In the genomic region with DNA sequence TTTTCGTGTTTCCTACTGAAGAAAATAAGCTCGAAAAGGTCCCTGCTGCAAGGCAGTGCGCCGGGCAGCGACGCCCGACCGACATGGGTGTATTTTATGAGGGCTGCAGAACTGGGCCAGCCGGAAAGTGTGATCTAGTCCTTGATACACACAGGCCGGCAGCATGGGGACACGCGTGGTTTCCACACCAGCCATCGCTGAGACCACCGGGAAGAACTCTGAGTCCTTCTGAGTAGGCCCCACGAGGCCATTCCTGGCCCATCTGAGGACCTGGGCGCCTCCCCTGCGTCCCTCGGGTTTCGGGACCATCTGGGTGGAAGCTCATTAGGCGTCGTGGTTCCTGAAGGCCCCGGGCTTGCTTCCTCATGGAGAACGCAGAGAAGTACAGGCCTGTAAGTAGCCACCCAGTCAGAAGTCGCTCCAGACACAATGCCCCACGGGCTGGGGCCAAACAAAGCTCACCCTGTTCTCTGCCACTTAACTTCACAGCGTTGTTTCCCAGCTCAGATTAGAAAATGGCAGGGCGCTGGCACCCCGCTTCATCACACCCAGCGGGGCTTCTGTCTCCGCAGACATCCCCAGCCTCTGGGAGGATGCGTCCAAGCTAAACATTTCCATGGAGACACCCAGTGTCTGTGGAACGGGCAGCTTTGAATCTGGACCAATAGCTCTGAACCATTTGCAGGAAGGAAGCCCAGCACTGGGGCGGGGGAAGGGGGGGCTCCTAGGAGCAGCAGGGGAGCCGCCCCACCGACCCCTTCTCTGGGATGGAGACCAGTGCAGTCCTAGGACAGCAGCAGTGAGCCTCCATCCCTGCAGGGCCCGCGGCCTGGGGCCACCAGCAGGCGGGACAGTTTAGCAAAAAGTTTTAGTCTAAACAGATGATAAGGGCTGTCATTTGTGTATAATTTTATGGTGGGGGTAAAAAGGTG, we compare ENCODE assay signal across 12 cellular contexts. TPM values are rescaled to one million over a fixed set of nuclear protein-coding genes. Genes with fewer than 3 reads are reported as not detected.
DNase-seq lines count a peak whose midpoint lies in the region; FAIRE-seq and TF ChIP-seq lines count a peak whose summit lies in the region.
"Had no signal": no experiment of that assay in that cellular context is flagged by ENCODE, and none has a peak within 500 bp of the region (broad histone marks: within the 10 kb centered on the region; RNA-seq: fewer than 3 reads in every experiment).

No MANE protein-coding gene starts in this region.

- no peak overlapping the region for H2AK5ac ChIP-seq in H1 (ENCODE audit: low read depth, low read length)

- H3K4me3 ChIP-seq in SU-DHL-6 (ENCODE audit: insufficient read depth, low read length, poor library complexity, severe bottlenecking) (peak overlapping the region; percentile 1), H1 (ENCODE audit: extremely low read depth in 1 of 4, insufficient read depth in 2 of 4, low read depth in 3 of 4, low read length in 4 of 4) (no peak overlapping the region), foreskin fibroblast (ENCODE audit: low read depth in 1 of 2, low read length in 2 of 2) (no peak overlapping the region)

- H3K56ac ChIP-seq in H1 (replicated peaks; ENCODE audit: insufficient read length, low read depth, low read length): no peak overlapping the region

- no peak for TF ChIP-seq RAD21 in H1 (IDR thresholded peaks at IDR 0.05 in 1 of 2, conservative IDR thresholded peaks at IDR 0.05 in 1 of 2; ENCODE audit: low read depth in 2 of 2, low read length in 2 of 2)

- no peak overlapping the region for H2BK15ac ChIP-seq in H1 (ENCODE audit: low read length)

- H3K27ac ChIP-seq in SU-DHL-6 (ENCODE audit: low read depth, low read length) (peak overlapping the region; percentile 59), H1 (ENCODE audit: low read depth, low read length) (no peak overlapping the region)

- no peaks in the 10 kb centered on the region for H4K20me1 ChIP-seq in SU-DHL-6 (ENCODE audit: low read depth, low read length)
- peaks cover 2 to 4% of the 10 kb centered on the region in 2 experiments for H4K20me1 ChIP-seq in H1 (replicated peaks in 1 of 2; ENCODE audit: control insufficient read depth in 1 of 2, insufficient read depth in 2 of 2, low read length in 2 of 2)

- no peak overlapping the region for H3K23ac ChIP-seq in H1 (ENCODE audit: insufficient read length)

- CTCF ChIA-PET in H1 (lab: Charles Lee; ENCODE audit: partially characterized antibody): interaction anchor here (0.6 to 3.2 kb wide), 5 partner anchors 18 to 245 kb away, joined by 3 to 29 read pairs (median 10); no protein-coding TSS in a partner anchor

- H4K8ac ChIP-seq in H1 (ENCODE audit: extremely low read depth, insufficient read depth, low read length): no peak overlapping the region

- 55% methylated on average over 37 of the region's 38 CpGs; no CpG with 5 or more reads in 1 of the 2 experiments for WGBS in H1 (ENCODE audit: extremely low coverage in 1 of 2, insufficient coverage in 1 of 2, insufficient read length in 1 of 2, insufficient replicate concordance in 2 of 2, low coverage in 1 of 2, low lambda C conversion rate in 2 of 2, missing lambda C conversion rate in 1 of 2), 2 experiments

- TF ChIP-seq CTCF in SU-DHL-6 (IDR thresholded peaks at IDR 0.05; ENCODE audit: insufficient read depth, low read length, poor library complexity, severe bottlenecking) (no peak), H1 (IDR thresholded peaks at IDR 0.05; ENCODE audit: control extremely low read depth in 1 of 3, insufficient read depth in 1 of 3, low read depth in 1 of 3, low read length in 3 of 3) (no peak), foreskin fibroblast (IDR thresholded peaks at IDR 0.05; ENCODE audit: low read depth, low read length) (no peak)

- H3K79me1 ChIP-seq in H1 (ENCODE audit: low read depth, low read length): no peaks in the 10 kb centered on the region

- no peaks in the 10 kb centered on the region for H3K9me2 ChIP-seq in SU-DHL-6 (replicated peaks; ENCODE audit: insufficient read depth, low read length)

- H2BK5ac ChIP-seq in H1 (ENCODE audit: low read depth, low read length): no peak overlapping the region

- no peak overlapping the region for H3K4ac ChIP-seq in H1 (replicated peaks; ENCODE audit: insufficient read length, low read depth, low read length)

- no peak overlapping the region for H2BK120ac ChIP-seq in H1 (replicated peaks; ENCODE audit: low read depth, low read length)

- H3F3A ChIP-seq in SU-DHL-6 (ENCODE audit: insufficient read depth): peaks cover 13% of the 10 kb centered on the region; the same call in 1 of the 2 replicates

- POLR2A ChIA-PET in H1 (lab: Charles Lee; ENCODE audit: partially characterized antibody): interaction anchor here (0.6 to 1.1 kb wide), 3 partner anchors 8 to 417 kb away, joined by 3 to 4 read pairs (median 3); no protein-coding TSS in a partner anchor

- no peak for TF ChIP-seq EP300 in H1 (IDR thresholded peaks at IDR 0.05; ENCODE audit: borderline replicate concordance in 1 of 2, low read depth in 2 of 2, low read length in 2 of 2)

- no peak overlapping the region for H2BK12ac ChIP-seq in H1 (ENCODE audit: low read depth, low read length)

- H3K9ac ChIP-seq in ES-I3 (ENCODE audit: low read depth, low read length) (peak overlapping the region; percentile 7; the same call in 1 of the 2 replicates), SU-DHL-6 (ENCODE audit: low read length) (peak overlapping the region; percentile 58), H1 (replicated peaks in 1 of 4; ENCODE audit: extremely low read depth in 1 of 4, low read depth in 3 of 4, low read length in 3 of 4) (no peak overlapping the region)

- no peak overlapping the region for H4K5ac ChIP-seq in H1 (ENCODE audit: insufficient read length, low read depth, low read length)

- TF ChIP-seq POLR2A in H1 (IDR thresholded peaks at IDR 0.05; ENCODE audit: control extremely low read depth in 1 of 2, low read depth in 2 of 2, low read length in 2 of 2): no peak

- no peak for FAIRE-seq in H1 (lab: Jason Lieb, UNC)
- FAIRE-seq: D721Med had no signal

- no peak overlapping the region for H2BK20ac ChIP-seq in H1 (ENCODE audit: low read length)

- H3K79me2 ChIP-seq in SU-DHL-6 (ENCODE audit: insufficient read depth, low read length): no peaks in the 10 kb centered on the region; the same call in 1 of the 2 replicates
- H3K79me2 ChIP-seq in H1 (ENCODE audit: control insufficient read depth in 1 of 2, insufficient read depth in 2 of 2, low read length in 2 of 2): no peaks in the 10 kb centered on the region

- H3K23me2 ChIP-seq in H1 (ENCODE audit: low read depth, low read length): peaks cover 5% of the 10 kb centered on the region; the same call in 1 of the 2 replicates

- H3K18ac ChIP-seq in H1 (ENCODE audit: extremely low read depth, low read length): no peak overlapping the region; the same call in 1 of the 2 replicates

- H3K14ac ChIP-seq in H1 (ENCODE audit: insufficient read length): no peak overlapping the region

- H3K4me2 ChIP-seq in SU-DHL-6 (ENCODE audit: low read depth, low read length, poor library complexity, severe bottlenecking) (peak overlapping the region; percentile 68), H1 (ENCODE audit: insufficient read depth in 1 of 2, low read depth in 2 of 2, low read length in 2 of 2) (no peak overlapping the region; a peak in 2 of 4 replicates)

- no peak overlapping the region for H4K91ac ChIP-seq in H1 (replicated peaks; ENCODE audit: insufficient read length, low read length)

- H2AFZ ChIP-seq in SU-DHL-6 (ENCODE audit: low read depth, low read length, severe bottlenecking) (no peak overlapping the region), H1 (ENCODE audit: low read length) (no peak overlapping the region)

- H3K9me3 ChIP-seq in ES-I3 (ENCODE audit: control insufficient read depth, insufficient read depth, low read length) (no peaks in the 10 kb centered on the region), SU-DHL-6 (ENCODE audit: insufficient read depth, low read length) (no peaks in the 10 kb centered on the region), H1 (ENCODE audit: insufficient read depth in 2 of 2, low read depth in 1 of 2, low read length in 1 of 2) (no peaks in the 10 kb centered on the region)
- H3K9me3 ChIP-seq: transverse colon had no signal

- intact Hi-C loops in posterior cingulate gyrus (cut with DNase I): no loop called here

- H3K36me3 ChIP-seq in ES-I3 (ENCODE audit: insufficient read depth, low read length) (no peaks in the 10 kb centered on the region), SU-DHL-6 (ENCODE audit: low read length) (no peaks in the 10 kb centered on the region), H1 (ENCODE audit: control insufficient read depth in 2 of 4, insufficient read depth in 4 of 4, low read length in 3 of 4) (no peaks in the 10 kb centered on the region; a peak in 1 of 8 replicates)
- H3K36me3 ChIP-seq: transverse colon had no signal

- no peaks in the 10 kb centered on the region for H3K27me3 ChIP-seq in SU-DHL-6 (ENCODE audit: low read length)
- peaks cover 40 to 60% (median 52%) of the 10 kb centered on the region in 4 experiments for H3K27me3 ChIP-seq in H1 (replicated peaks in 1 of 4; ENCODE audit: control insufficient read depth in 3 of 4, extremely low read depth in 1 of 4, insufficient read depth in 3 of 4, low read length in 3 of 4)

- DNase-seq in H1 (ENCODE audit: low read depth in 1 of 2, low spot score in 2 of 2): no peak
- peak in 6 of 10 donors; percentile 26 to 89 (median 61) for DNase-seq in posterior cingulate gyrus
- no peak for DNase-seq in NCI-H1694 treated with DMSO at 0.1 percent for 48 hours (lab: John Stamatoyannopoulos, UW)
- no peak for DNase-seq in NCI-H345 treated with DMSO at 0.1 percent for 48 hours (lab: John Stamatoyannopoulos, UW; ENCODE audit: unreplicated experiment)
- no peak for DNase-seq in SW 1271 (lab: John Stamatoyannopoulos, UW)
- no peak for DNase-seq in foreskin fibroblast
- DNase-seq: KG1; stimulated activated CD4-positive, alpha-beta T cell treated with anti-CD3 and anti-CD28 coated beads, Interleukin-4, amount 100 ng/mL, for 1 hour; transverse colon had no signal

- H3K4me1 ChIP-seq in ES-I3 (ENCODE audit: insufficient read depth, low read length) (no peaks in the 10 kb centered on the region), H1 (replicated peaks in 1 of 4; ENCODE audit: control insufficient read depth in 3 of 4, insufficient read depth in 4 of 4, low read length in 3 of 4) (peaks cover 0 to 10% (median 8%) of the 10 kb centered on the region in 4 experiments; a peak in 5 of 7 replicates)

TF ChIP-seq in H1, 55 proteins besides CTCF, POLR2A, EP300 and RAD21 (continues in another document):
- TF ChIP-seq KDM4A (IDR thresholded peaks at IDR 0.05; ENCODE audit: low read depth, low read length, severe bottlenecking) (no peak), RNF2 (IDR thresholded peaks at IDR 0.05; ENCODE audit: borderline replicate concordance, low read depth, low read length, missing control alignments, poor library complexity, severe bottlenecking) (peak; percentile 71)

RNA-seq across cellular contexts. Expression of a gene that starts 2.4 kb away (rescaled TPM):
- total RNA-seq in H1 (2021; fragmentation: NEBNext Ultra II Directional; extraction: Animal tissue kit (Norgen Biotek cat#: 25700)): 6.6 and 6.8 TPM in 2 replicates
- polyA plus RNA-seq in H1 (2011; rRNA removed): 2.0 and 3.2 TPM in 2 replicates
- 1.4 TPM for polyA plus RNA-seq in H1 (2011; cell fraction: cytosol; rRNA removed)
- polyA plus RNA-seq in H1 (2011; cell fraction: nucleus; rRNA removed): 4.2 TPM
- polyA plus RNA-seq in H1 (2012, experiment 1 of 2): 4.8 to 6.0 TPM (median 5.5 TPM) in 4 replicates
- 4.5 TPM for polyA plus RNA-seq in H1 (2012, experiment 2 of 2)
- 3.5 TPM for polyA plus RNA-seq in H1 (2013, experiment 1 of 2)
- 3.6 TPM for polyA plus RNA-seq in H1 (2013, experiment 2 of 2)
- polyA minus RNA-seq in H1 (2011; rRNA and poly(A)+ RNA removed): 2.4 and 2.8 TPM in 2 replicates
- polyA minus RNA-seq in H1 (2011; cell fraction: cytosol; rRNA and poly(A)+ RNA removed): 7.3 TPM
- 8.7 TPM for polyA minus RNA-seq in H1 (2011; cell fraction: nucleus; rRNA and poly(A)+ RNA removed)

Comparison
In these comparisons a context has a peak if more than half of its experiments do, and no peak if none do; other contexts are left out.
1. H3K9ac ChIP-seq: peak in ES-I3 (single experiment) and SU-DHL-6 (single experiment); none in H1 (0 of 4).
2. DNase-seq: peak in posterior cingulate gyrus (6 of 10); none in H1 (0 of 2), NCI-H1694 treated with DMSO at 0.1 percent for 48 hours (single experiment), NCI-H345 treated with DMSO at 0.1 percent for 48 hours (single experiment), SW 1271 (0 of 2) and foreskin fibroblast (0 of 2).